ENCODE assay signal across 30 cellular contexts in the genomic region with DNA sequence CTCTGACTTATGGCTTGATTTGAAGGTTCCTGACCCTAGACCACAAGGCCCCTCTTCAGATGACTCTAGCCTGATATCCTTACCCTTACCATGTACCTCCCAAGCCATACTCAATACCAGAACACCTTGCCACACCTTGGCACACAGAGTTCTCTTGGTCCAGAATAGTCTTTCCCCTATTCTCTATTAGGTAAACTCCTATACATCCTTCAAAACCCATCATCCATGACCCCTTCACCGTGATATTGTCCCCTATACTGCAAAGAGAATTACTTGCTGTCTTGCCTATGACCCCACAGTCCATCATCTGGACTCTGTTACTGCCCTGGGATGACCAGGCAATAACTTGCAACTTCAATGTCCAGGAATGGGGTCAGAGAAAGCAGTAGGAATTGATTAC.
"Had no signal": no experiment of that assay in that cellular context is flagged by ENCODE, and none has a peak within 500 bp of the region (broad histone marks: within the 10 kb centered on the region; RNA-seq: fewer than 3 reads in every experiment).

No MANE protein-coding gene starts in this region.

- H3K4me3 Mint-ChIP-seq: activated B cell treated with CpG ODN at 0.5 μM for 24 hours; activated CD4-positive, alpha-beta memory T cell treated with anti-CD3 and anti-CD28 coated beads for 36 hours; activated CD8-positive, alpha-beta memory T cell treated with anti-CD3 and anti-CD28 coated beads, Interleukin-2, amount 10 ng/mL, durations not matched to agents 7 days and 5 days; activated CD8-positive, alpha-beta T cell treated with anti-CD3 and anti-CD28 coated beads, Interleukin-2, amount 10 ng/mL, durations not matched to agents 7 days and 5 days; activated naive CD4-positive, alpha-beta T cell treated with anti-CD3 and anti-CD28 coated beads for 36 hours; activated naive CD4-positive, alpha-beta T cell treated with anti-CD3 and anti-CD28 coated beads, Interleukin-2, amount 50 U/mL, for 24 hours; activated naive CD8-positive, alpha-beta T cell treated with anti-CD3 and anti-CD28 coated beads for 36 hours; activated naive CD8-positive, alpha-beta T cell treated with anti-CD3 and anti-CD28 coated beads, Interleukin-2, amount 50 U/mL, for 24 hours; activated T-helper 1 cell treated with anti-CD3 and anti-CD28 coated beads, Interleukin-12 subunit alpha, Interleukin-12 subunit beta, Interleukin-2, Interleukin-4 antibody, amounts not matched to agents 30 ng/mL and 10 ng/mL and 1 ng/mL, durations not matched to agents 14 hours and 24 hours and 36 hours; brain; T-helper 17 cell; T-helper 2 cell treated with Interferon-gamma antibody and Interleukin-4, amounts not matched to agents 5 μg/mL and 100 μg/mL, for 36 hours had no signal

- H3K4me1 ChIP-seq: ascending aorta, breast epithelium, colonic mucosa, foreskin keratinocyte, gastrocnemius medialis had no signal

- H3K36me3 ChIP-seq: breast epithelium, colonic mucosa had no signal

- H3K27ac Mint-ChIP-seq: activated B cell treated with CpG ODN at 0.5 μM for 24 hours; activated CD4-positive, alpha-beta memory T cell treated with anti-CD3 and anti-CD28 coated beads for 36 hours; activated CD8-positive, alpha-beta memory T cell treated with anti-CD3 and anti-CD28 coated beads, Interleukin-2, amount 10 ng/mL, durations not matched to agents 7 days and 5 days; activated CD8-positive, alpha-beta T cell treated with anti-CD3 and anti-CD28 coated beads, Interleukin-2, amount 10 ng/mL, durations not matched to agents 7 days and 5 days; activated naive CD4-positive, alpha-beta T cell treated with anti-CD3 and anti-CD28 coated beads for 36 hours; activated naive CD4-positive, alpha-beta T cell treated with anti-CD3 and anti-CD28 coated beads, Interleukin-2, amount 50 U/mL, for 24 hours; activated naive CD8-positive, alpha-beta T cell treated with anti-CD3 and anti-CD28 coated beads for 36 hours; activated naive CD8-positive, alpha-beta T cell treated with anti-CD3 and anti-CD28 coated beads, Interleukin-2, amount 50 U/mL, for 24 hours; activated T-helper 1 cell treated with anti-CD3 and anti-CD28 coated beads, Interleukin-12 subunit alpha, Interleukin-12 subunit beta, Interleukin-2, Interleukin-4 antibody, amounts not matched to agents 30 ng/mL and 10 ng/mL and 1 ng/mL, durations not matched to agents 14 hours and 24 hours and 36 hours; activated T-helper 2 cell treated with anti-CD3 and anti-CD28 coated beads, Interferon-gamma antibody, Interleukin-2, Interleukin-4, amounts not matched to agents 10 μg/mL and 5 μg/mL and 100 μg/mL, durations not matched to agents 14 hours and 24 hours and 36 hours; T-helper 17 cell; T-helper 2 cell treated with Interferon-gamma antibody and Interleukin-4, amounts not matched to agents 5 μg/mL and 100 μg/mL, for 36 hours had no signal

- H3K27me3 Mint-ChIP-seq: activated B cell treated with CpG ODN at 0.5 μM for 24 hours; activated CD4-positive, alpha-beta memory T cell treated with anti-CD3 and anti-CD28 coated beads for 36 hours; activated CD8-positive, alpha-beta memory T cell treated with anti-CD3 and anti-CD28 coated beads, Interleukin-2, amount 10 ng/mL, durations not matched to agents 7 days and 5 days; activated naive CD4-positive, alpha-beta T cell treated with anti-CD3 and anti-CD28 coated beads, Interleukin-2, amount 50 U/mL, for 24 hours; activated naive CD8-positive, alpha-beta T cell treated with anti-CD3 and anti-CD28 coated beads for 36 hours; activated naive CD8-positive, alpha-beta T cell treated with anti-CD3 and anti-CD28 coated beads, Interleukin-2, amount 50 U/mL, for 24 hours; brain; T-helper 17 cell had no signal

- H3K27me3 ChIP-seq: ascending aorta, breast epithelium, cardiac muscle cell, colonic mucosa, foreskin keratinocyte, gastrocnemius medialis, heart right ventricle had no signal

- H3K4me3 ChIP-seq: ascending aorta, breast epithelium, cardiac muscle cell, colonic mucosa, gastrocnemius medialis, heart right ventricle had no signal

- H3K36me3 Mint-ChIP-seq: activated CD4-positive, alpha-beta memory T cell treated with anti-CD3 and anti-CD28 coated beads for 36 hours; activated CD8-positive, alpha-beta memory T cell treated with anti-CD3 and anti-CD28 coated beads, Interleukin-2, amount 10 ng/mL, durations not matched to agents 7 days and 5 days had no signal

- H3K9me3 ChIP-seq: ascending aorta, breast epithelium, colonic mucosa, gastrocnemius medialis, heart right ventricle had no signal

- H3K27ac ChIP-seq: ascending aorta, breast epithelium, cardiac muscle cell, colonic mucosa, foreskin keratinocyte, gastrocnemius medialis, heart right ventricle, WERI-Rb-1 had no signal

- H3K4me1 Mint-ChIP-seq: activated naive CD4-positive, alpha-beta T cell treated with anti-CD3 and anti-CD28 coated beads, Interleukin-2, amount 50 U/mL, for 24 hours; activated naive CD8-positive, alpha-beta T cell treated with anti-CD3 and anti-CD28 coated beads, Interleukin-2, amount 50 U/mL, for 24 hours; brain had no signal

- H3K9me3 Mint-ChIP-seq: activated B cell treated with CpG ODN at 0.5 μM for 24 hours; activated CD4-positive, alpha-beta memory T cell treated with anti-CD3 and anti-CD28 coated beads for 36 hours; activated naive CD4-positive, alpha-beta T cell treated with anti-CD3 and anti-CD28 coated beads for 36 hours; activated naive CD4-positive, alpha-beta T cell treated with anti-CD3 and anti-CD28 coated beads, Interleukin-2, amount 50 U/mL, for 24 hours; activated naive CD8-positive, alpha-beta T cell treated with anti-CD3 and anti-CD28 coated beads for 36 hours; activated naive CD8-positive, alpha-beta T cell treated with anti-CD3 and anti-CD28 coated beads, Interleukin-2, amount 50 U/mL, for 24 hours; activated T-helper 1 cell treated with anti-CD3 and anti-CD28 coated beads, Interleukin-12 subunit alpha, Interleukin-12 subunit beta, Interleukin-2, Interleukin-4 antibody, amounts not matched to agents 30 ng/mL and 10 ng/mL and 1 ng/mL, durations not matched to agents 14 hours and 24 hours and 36 hours; activated T-helper 2 cell treated with anti-CD3 and anti-CD28 coated beads, Interferon-gamma antibody, Interleukin-2, Interleukin-4, amounts not matched to agents 10 μg/mL and 5 μg/mL and 100 μg/mL, durations not matched to agents 14 hours and 24 hours and 36 hours; brain; T-helper 2 cell treated with Interferon-gamma antibody and Interleukin-4, amounts not matched to agents 5 μg/mL and 100 μg/mL, for 36 hours had no signal

- DNase-seq: activated B cell treated with CpG ODN at 0.5 μM for 24 hours; activated CD4-positive, alpha-beta memory T cell treated with anti-CD3 and anti-CD28 coated beads for 36 hours; activated CD4-positive, alpha-beta T cell treated with anti-CD3 and anti-CD28 coated beads for 48 hours; activated CD8-positive, alpha-beta memory T cell treated with anti-CD3 and anti-CD28 coated beads, Interleukin-2, amount 10 ng/mL, durations not matched to agents 7 days and 5 days; activated CD8-positive, alpha-beta memory T cell treated with anti-CD3 and anti-CD28 coated beads, Interleukin-2, amount 50 U/mL, for 4 hours; activated CD8-positive, alpha-beta T cell treated with anti-CD3 and anti-CD28 coated beads, Interleukin-2, amount 10 ng/mL, durations not matched to agents 7 days and 5 days; activated effector memory CD4-positive, alpha-beta T cell treated with anti-CD3 and anti-CD28 coated beads, Interleukin-2, amount 50 U/mL, for 16 hours; activated naive CD4-positive, alpha-beta T cell treated with anti-CD3 and anti-CD28 coated beads for 36 hours; activated naive CD8-positive, alpha-beta T cell treated with anti-CD3 and anti-CD28 coated beads for 36 hours; activated naive CD8-positive, alpha-beta T cell treated with anti-CD3 and anti-CD28 coated beads, Interleukin-2, amount 50 U/mL, for 24 hours; activated T-cell treated with anti-CD3 and anti-CD28 coated beads, Interleukin-2, amount 50 U/mL, for 1 hour; activated T-cell treated with anti-CD3 and anti-CD28 coated beads, Interleukin-2, amount 50 U/mL, for 48 hours; central memory CD4-positive, alpha-beta T cell; colonic mucosa; effector CD8-positive, alpha-beta T cell; foreskin keratinocyte; gastrocnemius medialis; heart right ventricle; T-helper 1 cell; T-helper 17 cell; T1000; WERI-Rb-1 had no signal
